18 cellular contexts compared by ENCODE assay signal in the genomic region with DNA sequence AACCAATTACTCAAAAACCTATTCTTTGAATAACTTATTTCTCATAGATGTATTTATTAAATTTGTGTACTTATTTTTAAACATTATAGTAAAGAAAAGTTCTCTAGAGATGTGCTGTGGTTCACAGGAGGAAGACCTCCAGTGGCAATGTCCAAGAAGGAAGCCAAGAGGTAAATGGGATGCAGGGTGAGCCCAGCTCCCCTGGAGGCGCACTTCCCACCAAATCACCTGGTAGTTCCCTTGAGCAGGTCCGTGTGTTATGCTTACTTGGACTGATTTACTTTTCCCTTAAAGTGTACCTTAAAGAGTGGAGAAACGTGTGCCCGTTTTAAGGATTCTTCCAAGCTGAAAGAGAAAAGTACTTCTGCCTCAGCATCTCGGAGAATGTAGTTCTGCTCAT.
"Had no signal": no experiment of that assay in that cellular context is flagged by ENCODE, and none has a peak within 500 bp of the region (broad histone marks: within the 10 kb centered on the region; RNA-seq: fewer than 3 reads in every experiment).

No MANE protein-coding gene starts in this region.

- H3K4me1 Mint-ChIP-seq: activated CD8-positive, alpha-beta memory T cell treated with anti-CD3 and anti-CD28 coated beads, Interleukin-2, amount 10 ng/mL, durations not matched to agents 7 days and 5 days; activated naive CD4-positive, alpha-beta T cell treated with anti-CD3 and anti-CD28 coated beads, Interleukin-2, amount 10 ng/mL, durations not matched to agents 7 days and 5 days; naive B cell; stimulated activated memory B cell treated with anti-CD40 and anti-IgM and Interleukin-4, amounts not matched to agents 10 μg/mL and 1 μg/mL and 100 μg/mL, for 72 hours had no signal

- H3K36me3 ChIP-seq: uterus had no signal

- H3K27me3 Mint-ChIP-seq: activated CD8-positive, alpha-beta memory T cell treated with anti-CD3 and anti-CD28 coated beads, Interleukin-2, amount 10 ng/mL, durations not matched to agents 7 days and 5 days; activated naive CD4-positive, alpha-beta T cell treated with anti-CD3 and anti-CD28 coated beads, Interleukin-2, amount 10 ng/mL, durations not matched to agents 7 days and 5 days; activated T-cell treated with anti-CD3 and anti-CD28 coated beads, Interleukin-2, amount 50 U/mL, for 24 hours; naive B cell; stimulated activated memory B cell treated with anti-CD40 and anti-IgM and Interleukin-4, amounts not matched to agents 10 μg/mL and 1 μg/mL and 100 μg/mL, for 72 hours had no signal

- H3K9me3 Mint-ChIP-seq: activated naive CD4-positive, alpha-beta T cell treated with anti-CD3 and anti-CD28 coated beads, Interleukin-2, amount 10 ng/mL, durations not matched to agents 7 days and 5 days; activated T-cell treated with anti-CD3 and anti-CD28 coated beads, Interleukin-2, amount 50 U/mL, for 24 hours; naive B cell; stimulated activated memory B cell treated with anti-CD40 and anti-IgM and Interleukin-4, amounts not matched to agents 10 μg/mL and 1 μg/mL and 100 μg/mL, for 72 hours had no signal

- H3K27ac Mint-ChIP-seq: activated CD8-positive, alpha-beta memory T cell treated with anti-CD3 and anti-CD28 coated beads, Interleukin-2, amount 10 ng/mL, durations not matched to agents 7 days and 5 days; activated naive CD4-positive, alpha-beta T cell treated with anti-CD3 and anti-CD28 coated beads, Interleukin-2, amount 10 ng/mL, durations not matched to agents 7 days and 5 days; activated T-cell treated with anti-CD3 and anti-CD28 coated beads, Interleukin-2, amount 50 U/mL, for 24 hours; naive B cell; stimulated activated memory B cell treated with anti-CD40 and anti-IgM and Interleukin-4, amounts not matched to agents 10 μg/mL and 1 μg/mL and 100 μg/mL, for 72 hours had no signal

- H3K27ac ChIP-seq: gastrocnemius medialis, heart left ventricle, pancreas, tibial artery, uterus had no signal

- FAIRE-seq: astrocyte, islet of Langerhans, pancreas had no signal

- ATAC-seq: activated CD8-positive, alpha-beta memory T cell treated with anti-CD3 and anti-CD28 coated beads, Interleukin-2, amount 10 ng/mL, durations not matched to agents 7 days and 5 days; gastrocnemius medialis; heart left ventricle; left lobe of liver; pancreas; stimulated activated memory B cell treated with anti-CD40 and anti-IgM and Interleukin-4, amounts not matched to agents 10 μg/mL and 1 μg/mL and 100 μg/mL, for 72 hours had no signal

- H3K4me3 ChIP-seq: gastrocnemius medialis, heart left ventricle, pancreas, tibial artery, uterus had no signal

- DNase-seq: activated CD4-positive, alpha-beta T cell treated with anti-CD3 and anti-CD28 coated beads, Interleukin-2, amount 50 U/mL, for 48 hours; activated CD4-positive, CD25-positive, alpha-beta regulatory T cell treated with anti-CD3 and anti-CD28 coated beads, Interleukin-2, amount 50 U/mL, for 72 hours; activated CD8-positive, alpha-beta memory T cell treated with anti-CD3 and anti-CD28 coated beads, Interleukin-2, amount 10 ng/mL, durations not matched to agents 7 days and 5 days; activated naive CD4-positive, alpha-beta T cell treated with anti-CD3 and anti-CD28 coated beads, Interleukin-2, amount 10 ng/mL, durations not matched to agents 7 days and 5 days; activated T-cell treated with anti-CD3 and anti-CD28 coated beads, Interleukin-2, amount 50 U/mL, for 24 hours; dermis blood vessel endothelial cell; gastrocnemius medialis; heart left ventricle; naive B cell; pancreas; stimulated activated CD4-positive, alpha-beta T cell treated with anti-CD3 and anti-CD28 coated beads, Interleukin-2, amount 100 ng/mL, for 48 hours; T-helper 9 cell; tibial artery; uterus had no signal

- H3K4me3 Mint-ChIP-seq: activated CD8-positive, alpha-beta memory T cell treated with anti-CD3 and anti-CD28 coated beads, Interleukin-2, amount 10 ng/mL, durations not matched to agents 7 days and 5 days; activated naive CD4-positive, alpha-beta T cell treated with anti-CD3 and anti-CD28 coated beads, Interleukin-2, amount 10 ng/mL, durations not matched to agents 7 days and 5 days; activated T-cell treated with anti-CD3 and anti-CD28 coated beads, Interleukin-2, amount 50 U/mL, for 24 hours; naive B cell; stimulated activated memory B cell treated with anti-CD40 and anti-IgM and Interleukin-4, amounts not matched to agents 10 μg/mL and 1 μg/mL and 100 μg/mL, for 72 hours had no signal

- H3K9me3 ChIP-seq: gastrocnemius medialis, heart left ventricle, pancreas, tibial artery, uterus had no signal

- H3K4me1 ChIP-seq: gastrocnemius medialis, heart left ventricle, pancreas, tibial artery, uterus had no signal

- H3K27me3 ChIP-seq: gastrocnemius medialis, heart left ventricle, pancreas, tibial artery, uterus had no signal
